In the genomic region with DNA sequence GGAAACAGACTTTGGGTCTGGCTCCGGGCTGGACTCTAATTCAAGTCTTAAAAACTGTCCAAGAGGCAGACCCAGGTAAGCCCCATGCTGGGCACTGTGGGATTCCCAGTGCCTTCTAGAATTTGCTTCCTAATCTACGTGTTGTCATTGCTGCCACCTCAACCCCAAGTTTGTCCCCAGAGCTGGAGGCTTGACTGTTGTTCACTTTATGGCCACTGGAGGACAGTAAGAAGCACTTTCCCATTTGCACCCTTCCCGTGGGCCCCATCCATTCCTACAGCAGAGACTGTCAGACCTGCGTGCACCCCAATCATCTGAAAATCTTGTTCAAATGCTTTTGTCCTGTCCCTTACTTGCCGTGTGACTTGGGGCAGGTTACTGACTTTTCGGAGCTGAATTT, we compare ENCODE assay signal across 12 cellular contexts. TPM values are rescaled to one million over a fixed set of nuclear protein-coding genes. Genes with fewer than 3 reads are reported as not detected.
DNase-seq lines count a peak whose midpoint lies in the region; ATAC-seq and TF ChIP-seq lines count a peak whose summit lies in the region.
"Had no signal": no experiment of that assay in that cellular context is flagged by ENCODE, and none has a peak within 500 bp of the region (broad histone marks: within the 10 kb centered on the region; RNA-seq: fewer than 3 reads in every experiment).

No MANE protein-coding gene starts in this region.

- H3K9ac ChIP-seq in endodermal cell (ENCODE audit: extremely low read depth, low read length, poor library complexity, severe bottlenecking) = no peak overlapping the region

- H3K9me3 Mint-ChIP-seq in endodermal cell (no peaks in the 10 kb centered on the region), type B pancreatic cell (no peaks in the 10 kb centered on the region), T-cell (no peaks in the 10 kb centered on the region)

- H3K36me3 Mint-ChIP-seq in endodermal cell (ENCODE audit: low read depth) (peaks cover 4% of the 10 kb centered on the region), type B pancreatic cell (no peaks in the 10 kb centered on the region), T-cell (no peaks in the 10 kb centered on the region)

- H3K4me1 ChIP-seq in heart right ventricle (peaks cover 0 to 16% (median 3%) of the 10 kb centered on the region in 9 donors), endodermal cell (ENCODE audit: control insufficient read depth, insufficient read depth, low read length) (peaks cover 7% of the 10 kb centered on the region)

- no peaks in the 10 kb centered on the region for H3K36me3 ChIP-seq in heart right ventricle
- no peaks in the 10 kb centered on the region for H3K36me3 ChIP-seq in endodermal cell (ENCODE audit: control insufficient read depth, insufficient read depth, low read length)

- H3K27ac ChIP-seq in heart right ventricle (no peak overlapping the region), endodermal cell (ENCODE audit: low read depth, low read length) (no peak overlapping the region)
- H3K27ac ChIP-seq: coronary artery had no signal

- H3K4me3 Mint-ChIP-seq in endodermal cell (no peak overlapping the region), type B pancreatic cell (no peak overlapping the region), T-cell (no peak overlapping the region)

- POLR2A ChIA-PET in T-cell (lab: Charles Lee) = interaction anchor here in 1 of 2 donors (0.6 kb wide), 1 partner anchor 885 kb away, joined by 3 read pairs; no protein-coding TSS in a partner anchor

- H3K9me3 ChIP-seq in heart right ventricle = no peaks in the 10 kb centered on the region
- no peaks in the 10 kb centered on the region for H3K9me3 ChIP-seq in endodermal cell (ENCODE audit: control insufficient read depth, low read length)

- intact Hi-C loops in heart right ventricle (cut with DNase I) = no loop called here
- intact Hi-C loops in left cardiac atrium (cut with DNase I) = no loop called here

- TF ChIP-seq CTCF in heart right ventricle (IDR thresholded peaks at IDR 0.05) (peak in 5 of 9 donors; percentile 12 to 40 (median 22)), endodermal cell (conservative IDR thresholded peaks at IDR 0.05) (peak; percentile 71), type B pancreatic cell (conservative IDR thresholded peaks at IDR 0.05) (peak; percentile 41)

- no peak overlapping the region for H3K4me3 ChIP-seq in heart right ventricle
- no peak overlapping the region for H3K4me3 ChIP-seq in endodermal cell (ENCODE audit: low read length)
- H3K4me3 ChIP-seq: coronary artery had no signal

- peaks cover 0 to 28% (median 6%) of the 10 kb centered on the region in 7 donors for H3K27me3 ChIP-seq in heart right ventricle
- H3K27me3 ChIP-seq in endodermal cell (ENCODE audit: control insufficient read depth, insufficient read depth, low read length, poor library complexity, severe bottlenecking) = no peaks in the 10 kb centered on the region

- DNase-seq in heart right ventricle (no peak), left cardiac atrium (no peak), NCI-H69 (lab: John Stamatoyannopoulos, UW) (peak; percentile 40), endodermal cell (peak; percentile 72), type B pancreatic cell (ENCODE audit: extremely low spot score, unreplicated experiment) (no peak), iPS-NIHi11 (ENCODE audit: low spot score) (no peak), T-cell (no peak), T-helper 9 cell (no peak)
- DNase-seq: activated effector memory CD4-positive, alpha-beta T cell treated with anti-CD3 and anti-CD28 coated beads, Interleukin-2, amount 50 U/mL, for 16 hours; NCI-H1092 treated with DMSO at 0.1 percent for 48 hours; stimulated activated CD4-positive, alpha-beta T cell treated with anti-CD3 and anti-CD28 coated beads, Interleukin-1b, Interleukin-23, amount 100 ng/mL, for 48 hours had no signal

- no peak for ATAC-seq in heart right ventricle
- no peak for ATAC-seq in left cardiac atrium
- ATAC-seq in T-cell (replicated peaks in 1 of 4) = no peak

- no peak overlapping the region for H3K27ac Mint-ChIP-seq in endodermal cell
- no peak overlapping the region for H3K27ac Mint-ChIP-seq in type B pancreatic cell
- H3K27ac Mint-ChIP-seq in T-cell = no peak overlapping the region

- H3K4me1 Mint-ChIP-seq in endodermal cell (peaks cover 25% of the 10 kb centered on the region), type B pancreatic cell (ENCODE audit: unreplicated experiment) (peaks cover 4% of the 10 kb centered on the region), T-cell (peaks cover 4 to 6% (median 5%) of the 10 kb centered on the region in 3 donors)

- WGBS in heart right ventricle, 2 donors = 73 to 75% methylated on average over 6 of the region's 6 CpGs
- WGBS in endodermal cell (ENCODE audit: insufficient coverage in 1 of 2, insufficient read length in 1 of 2), 2 experiments = 88 to 90% methylated on average over 6 of the region's 6 CpGs

- H3K27me3 Mint-ChIP-seq in endodermal cell (ENCODE audit: insufficient read depth) (no peaks in the 10 kb centered on the region), type B pancreatic cell (peaks cover 14% of the 10 kb centered on the region), T-cell (peaks cover 9 to 24% of the 10 kb centered on the region in 2 donors)

- CTCF ChIA-PET in T-cell (lab: Charles Lee) = no interaction called here

RNA-seq across cellular contexts. Expression of gene VASH2, which starts 29.4 kb away (rescaled TPM):
- total RNA-seq in heart right ventricle = 1 to 10 TPM in 2 of 10 donors, under 1 TPM in 8; 0.41 to 1.2 (median 0.81) TPM
- polyA plus RNA-seq in heart right ventricle = under 1 TPM; 0.37 to 0.42 TPM
- total RNA-seq in left cardiac atrium = 1 to 10 TPM; 1.8 to 3.7 TPM
- 10 to 100 TPM; 13.7 to 30.2 TPM for total RNA-seq in endodermal cell
- polyA plus RNA-seq in endodermal cell (2013, experiment 1 of 2) = 22.4 TPM
- 18.2 TPM for polyA plus RNA-seq in endodermal cell (2013, experiment 2 of 2)
- total RNA-seq in type B pancreatic cell (ENCODE audit: low replicate concordance) = 3.5 and 27.4 TPM in 2 replicates
- under 1 TPM in 4 of 5 donors, not detected in 1; 0.47 to 0.85 (median 0.53) TPM for total RNA-seq in T-cell

Comparison
In these comparisons a context has a peak if more than half of its experiments do, and no peak if none do; other contexts are left out.
1. DNase-seq: peak in NCI-H69 (single experiment) and endodermal cell (single experiment); none in heart right ventricle (0 of 2), left cardiac atrium (single experiment), type B pancreatic cell (single experiment), iPS-NIHi11 (single experiment), T-cell (0 of 34) and T-helper 9 cell (single experiment).
2. Peak in every context shown above with its lines, with median percentiles within 50 percentile points of each other: CTCF ChIP-seq.